ENCODE assay signal across 8 cellular contexts in genomic region chr2:221572821-221573429, GRCh38.
A peak's percentile ranks its signal among the peaks of the same experiment; 100 is the strongest.
DNase-seq lines count a peak whose midpoint lies in the region; ATAC-seq lines count a peak whose summit lies in the region.

No MANE protein-coding gene starts in this region.

- peak overlapping the region; percentile 73 for H3K4me3 ChIP-seq in HUES6 (ENCODE audit: low read depth, low read length)
- H3K4me3 ChIP-seq in stomach smooth muscle (ENCODE audit: low read length in 2 of 2) = peak overlapping the region; percentile 81 to 94

- peak; percentile 32 for ATAC-seq in GM21576 (IDR thresholded peaks at IDR 0.05; ENCODE audit: unreplicated experiment)
- ATAC-seq in activated CD4-positive, CD25-positive, alpha-beta regulatory T cell treated with anti-CD3 and anti-CD28 coated beads, Interleukin-2, amount 50 U/mL, for 24 hours = peak; percentile 18 to 23

- H3K4me1 ChIP-seq in HUES6 (ENCODE audit: control insufficient read depth, insufficient read depth, low read length) = peaks cover 28% of the 10 kb centered on the region
- peaks cover 25% of the 10 kb centered on the region for H3K4me1 ChIP-seq in stomach smooth muscle (ENCODE audit: control insufficient read depth, insufficient read depth, low read length)

- H3K27ac ChIP-seq in HUES6 (ENCODE audit: low read depth, low read length) (peak overlapping the region; percentile 32; the same call in 1 of the 2 replicates), stomach smooth muscle (ENCODE audit: low read length) (peak overlapping the region; percentile 88)

- H3K36me3 ChIP-seq in HUES6 (ENCODE audit: control insufficient read depth, insufficient read depth, low read length) = no peaks in the 10 kb centered on the region
- no peaks in the 10 kb centered on the region for H3K36me3 ChIP-seq in stomach smooth muscle (ENCODE audit: control insufficient read depth in 2 of 2, insufficient read depth in 2 of 2, low read length in 2 of 2)

- H3K9ac ChIP-seq in HUES6 (ENCODE audit: low read length) (peak overlapping the region; percentile 83), stomach smooth muscle (ENCODE audit: low read length in 2 of 2) (peak overlapping the region; percentile 71 to 85)

- peak; percentile 56 for DNase-seq in GM03348 (ENCODE audit: low spot score)
- DNase-seq in ecto neural progenitor cell (ENCODE audit: low spot score) = peak; percentile 81
- peak; percentile 55 for DNase-seq in medulla oblongata (ENCODE audit: extremely low spot score)
- no peak for DNase-seq in NCI-H1694 treated with DMSO at 0.1 percent for 48 hours (lab: John Stamatoyannopoulos, UW)

- H3K9me3 ChIP-seq in HUES6 (ENCODE audit: control insufficient read depth, insufficient read depth, low read depth, low read length) = no peaks in the 10 kb centered on the region
- no peaks in the 10 kb centered on the region for H3K9me3 ChIP-seq in stomach smooth muscle (ENCODE audit: control insufficient read depth in 2 of 2, low read length in 2 of 2)

- peaks cover 48% of the 10 kb centered on the region for H3K27me3 ChIP-seq in HUES6 (ENCODE audit: control insufficient read depth, insufficient read depth, low read length)
- H3K27me3 ChIP-seq in stomach smooth muscle (ENCODE audit: control insufficient read depth in 1 of 2, insufficient read depth in 2 of 2, low read length in 2 of 2) = peaks cover 0 to 5% of the 10 kb centered on the region in 2 donors
